28 cellular contexts compared by ENCODE assay signal in the genomic region with DNA sequence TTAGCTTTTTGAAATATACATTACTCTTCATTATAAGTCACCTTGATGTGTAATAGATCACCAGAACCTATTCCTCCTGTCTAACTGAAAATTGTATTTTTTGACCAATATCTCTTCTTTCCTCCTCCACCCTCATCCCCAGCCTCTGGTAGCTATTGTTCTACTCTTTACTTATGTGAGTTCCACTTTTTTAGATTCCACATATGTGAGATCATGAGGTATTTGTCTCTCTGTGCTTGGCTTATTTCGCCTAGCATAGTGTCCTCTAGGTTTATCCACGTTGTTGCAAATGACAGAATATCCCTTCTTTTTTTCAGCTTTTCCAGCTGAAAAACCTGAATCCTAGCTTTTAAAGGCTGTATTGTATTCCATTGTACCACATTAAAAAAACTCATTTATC.
"Had no signal": no experiment of that assay in that cellular context is flagged by ENCODE, and none has a peak within 500 bp of the region (broad histone marks: within the 10 kb centered on the region; RNA-seq: fewer than 3 reads in every experiment).

No MANE protein-coding gene starts in this region.

- H3K36me3 ChIP-seq: neural progenitor cell, ovary, right lobe of liver, sigmoid colon, thoracic aorta, thyroid gland, upper lobe of left lung, vagina had no signal

- H3K4me1 ChIP-seq: neural progenitor cell, parathyroid adenoma, psoas muscle, sigmoid colon, stomach, thyroid gland, tibial nerve, upper lobe of left lung, vagina had no signal

- H3K27me3 ChIP-seq: neural progenitor cell, ovary, right lobe of liver, sigmoid colon, stomach, thyroid gland, tibial nerve, upper lobe of left lung, vagina had no signal

- H3K4me2 ChIP-seq: neural progenitor cell had no signal

- H3K4me3 Mint-ChIP-seq: naive thymus-derived CD8-positive, alpha-beta T cell; natural killer cell treated with Interleukin-12 subunit alpha and Interleukin-12 subunit beta and Interleukin-15 and Interleukin-18, amount 100 ng/mL, for 72 hours; neural progenitor cell; stimulated activated effector memory CD8-positive, alpha-beta T cell treated with anti-CD3 and anti-CD28 coated beads, Interleukin-12 subunit alpha, Interleukin-12 subunit beta, amount 100 ng/mL, for 72 hours; stimulated activated naive B cell treated with anti-CD40 and anti-IgM and Interleukin-4, amounts not matched to agents 10 μg/mL and 1 μg/mL and 100 μg/mL, for 72 hours; stimulated activated naive CD8-positive, alpha-beta T cell treated with anti-CD3 and anti-CD28 coated beads, Interleukin-15, Interleukin-2, amounts not matched to agents 100 ng/mL and 50 ng/mL, for 24 hours had no signal

- H3K9me3 Mint-ChIP-seq: neural progenitor cell had no signal

- H3K36me3 Mint-ChIP-seq: naive thymus-derived CD8-positive, alpha-beta T cell; natural killer cell treated with Interleukin-12 subunit alpha and Interleukin-12 subunit beta and Interleukin-15 and Interleukin-18, amount 100 ng/mL, for 72 hours; neural progenitor cell; stimulated activated effector memory CD8-positive, alpha-beta T cell treated with anti-CD3 and anti-CD28 coated beads, Interleukin-12 subunit alpha, Interleukin-12 subunit beta, amount 100 ng/mL, for 72 hours; stimulated activated naive B cell treated with anti-CD40 and anti-IgM and Interleukin-4, amounts not matched to agents 10 μg/mL and 1 μg/mL and 100 μg/mL, for 72 hours had no signal

- H3K27me3 Mint-ChIP-seq: naive thymus-derived CD8-positive, alpha-beta T cell; natural killer cell treated with Interleukin-12 subunit alpha and Interleukin-12 subunit beta and Interleukin-15 and Interleukin-18, amount 100 ng/mL, for 72 hours; progenitor cell of endocrine pancreas; stimulated activated naive B cell treated with anti-CD40 and anti-IgM and Interleukin-4, amounts not matched to agents 10 μg/mL and 1 μg/mL and 100 μg/mL, for 72 hours; stimulated activated naive CD8-positive, alpha-beta T cell treated with anti-CD3 and anti-CD28 coated beads, Interleukin-15, Interleukin-2, amounts not matched to agents 100 ng/mL and 50 ng/mL, for 24 hours had no signal

- H3K27ac Mint-ChIP-seq: naive thymus-derived CD8-positive, alpha-beta T cell; natural killer cell treated with Interleukin-12 subunit alpha and Interleukin-12 subunit beta and Interleukin-15 and Interleukin-18, amount 100 ng/mL, for 72 hours; neural progenitor cell; progenitor cell of endocrine pancreas; stimulated activated effector memory CD8-positive, alpha-beta T cell treated with anti-CD3 and anti-CD28 coated beads, Interleukin-12 subunit alpha, Interleukin-12 subunit beta, amount 100 ng/mL, for 72 hours; stimulated activated naive B cell treated with anti-CD40 and anti-IgM and Interleukin-4, amounts not matched to agents 10 μg/mL and 1 μg/mL and 100 μg/mL, for 72 hours; stimulated activated naive CD8-positive, alpha-beta T cell treated with anti-CD3 and anti-CD28 coated beads, Interleukin-15, Interleukin-2, amounts not matched to agents 100 ng/mL and 50 ng/mL, for 24 hours had no signal

- DNase-seq: naive thymus-derived CD8-positive, alpha-beta T cell; occipital lobe; ovary; posterior cingulate gyrus; psoas muscle; right cardiac atrium; right lobe of liver; sigmoid colon; small intestine; stimulated activated CD4-positive, alpha-beta T cell treated with anti-CD3 and anti-CD28 coated beads, Interleukin-15, amount 100 ng/mL, for 24 hours; stimulated activated CD4-positive, alpha-beta T cell treated with anti-CD3 and anti-CD28 coated beads, Interleukin-2, amount 100 ng/mL, for 24 hours; stimulated activated CD4-positive, alpha-beta T cell treated with anti-CD3 and anti-CD28 coated beads, Interleukin-2, amount 100 ng/mL, for 48 hours; stimulated activated CD4-positive, alpha-beta T cell treated with anti-CD3 and anti-CD28 coated beads, Interleukin-4, amount 100 ng/mL, for 24 hours; stimulated activated naive B cell treated with anti-CD40 and anti-IgM and Interleukin-4, amounts not matched to agents 10 μg/mL and 1 μg/mL and 100 μg/mL, for 72 hours; stimulated activated naive CD4-positive, alpha-beta T cell treated with Interleukin-2 at 50 U/mL for 16 hours; stomach; thyroid gland; trophoblast cell; upper lobe of left lung had no signal

- H3K4me3 ChIP-seq: neural progenitor cell, ovary, psoas muscle, sigmoid colon, stomach, thoracic aorta, thyroid gland, tibial nerve, upper lobe of left lung, vagina had no signal

- H3K27ac ChIP-seq: neural progenitor cell, ovary, parathyroid adenoma, psoas muscle, sigmoid colon, stomach, thoracic aorta, thyroid gland, tibial nerve, upper lobe of left lung, vagina had no signal

- H3K4me1 Mint-ChIP-seq: naive thymus-derived CD8-positive, alpha-beta T cell; neural progenitor cell; stimulated activated effector memory CD8-positive, alpha-beta T cell treated with anti-CD3 and anti-CD28 coated beads, Interleukin-12 subunit alpha, Interleukin-12 subunit beta, amount 100 ng/mL, for 72 hours; stimulated activated naive B cell treated with anti-CD40 and anti-IgM and Interleukin-4, amounts not matched to agents 10 μg/mL and 1 μg/mL and 100 μg/mL, for 72 hours had no signal

- H3K79me2 ChIP-seq: parathyroid adenoma had no signal

- H2AFZ ChIP-seq: neural progenitor cell, parathyroid adenoma had no signal

- H3K9me3 ChIP-seq: ovary, psoas muscle, right lobe of liver, sigmoid colon, stomach, thoracic aorta, thyroid gland, tibial nerve, upper lobe of left lung, vagina had no signal

- H3K9ac ChIP-seq: neural progenitor cell, parathyroid adenoma had no signal
